ENCODE assay signal across 1 cellular context in the genomic region with DNA sequence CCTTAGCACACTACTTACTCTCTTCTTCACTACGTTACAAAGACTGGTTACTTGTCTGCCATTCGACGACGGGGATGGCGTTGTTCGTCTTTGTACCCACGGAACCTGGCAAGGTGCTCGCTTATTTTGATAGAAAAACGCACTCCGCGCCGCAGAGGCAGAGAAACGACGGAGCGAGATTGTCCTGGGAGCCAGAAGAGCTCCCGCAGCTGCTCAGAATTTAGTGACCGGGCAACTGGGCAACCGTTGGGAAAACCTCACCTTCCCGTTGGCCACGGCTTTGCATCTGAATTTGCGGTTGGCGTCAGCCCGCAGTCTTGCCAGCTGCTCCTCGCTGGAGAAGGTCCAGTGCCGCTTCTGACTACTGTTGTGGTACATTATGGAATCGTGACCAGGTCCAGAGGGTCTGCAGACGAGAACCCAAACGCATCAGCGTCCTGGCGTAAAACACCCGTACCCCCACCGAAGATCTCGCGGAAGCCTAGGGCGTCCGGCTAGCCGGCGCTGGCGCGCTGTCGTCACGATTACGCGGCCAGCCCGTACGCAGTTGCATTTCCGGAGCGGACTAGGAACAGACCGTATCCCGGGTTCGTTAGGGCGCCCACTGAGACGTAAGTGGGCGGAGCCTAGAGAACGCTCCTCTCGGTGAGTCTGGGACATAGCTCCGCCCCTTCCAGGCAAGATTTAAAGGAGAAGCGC.
A peak's percentile ranks its signal among the peaks of the same experiment; 100 is the strongest.
TF ChIP-seq lines count a peak whose summit lies in the region.

A gene (minus strand): TSS at position 514 of the 699 bp plus-strand sequence. CDS start 136 bp downstream, at position 378.

TF ChIP-seq in H1, 55 proteins besides CTCF, POLR2A, EP300 and RAD21:
- peak; percentile 44 for TF ChIP-seq TAF7 (optimal IDR thresholded peaks at IDR 0.05; ENCODE audit: borderline replicate concordance, low read depth, low read length)
- peak; percentile 79 for TF ChIP-seq TAF1 (IDR thresholded peaks at IDR 0.05; ENCODE audit: low read depth, low read length)
- peak; percentile 85 for TF ChIP-seq PHF8 (conservative IDR thresholded peaks at IDR 0.05; ENCODE audit: low read depth, low read length)
- peak; percentile 15 to 56; a peak in 2 of 4 replicates for TF ChIP-seq SIN3A (conservative IDR thresholded peaks at IDR 0.05 in 1 of 2, IDR thresholded peaks at IDR 0.05 in 1 of 2; ENCODE audit: low read depth in 1 of 2, low read length in 2 of 2)
- no peak for TF ChIP-seq KDM5A (IDR thresholded peaks at IDR 0.05; ENCODE audit: low read length)
- TF ChIP-seq, protein P1, sequence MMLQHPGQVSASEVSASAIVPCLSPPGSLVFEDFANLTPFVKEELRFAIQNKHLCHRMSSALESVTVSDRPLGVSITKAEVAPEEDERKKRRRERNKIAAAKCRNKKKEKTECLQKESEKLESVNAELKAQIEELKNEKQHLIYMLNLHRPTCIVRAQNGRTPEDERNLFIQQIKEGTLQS (IDR thresholded peaks at IDR 0.05; ENCODE audit: insufficient read depth, low read depth, low read length): peak; percentile 78; the same call in 1 of the 2 replicates
- TF ChIP-seq CHD2 (IDR thresholded peaks at IDR 0.05; ENCODE audit: low read length): peak; percentile 93
- no peak for TF ChIP-seq POU5F1 (IDR thresholded peaks at IDR 0.05; ENCODE audit: low read depth, low read length)
- TF ChIP-seq POLR2AphosphoS5 (IDR thresholded peaks at IDR 0.05; ENCODE audit: low read depth, low read length): peak; percentile 89
- TF ChIP-seq RBBP5 (IDR thresholded peaks at IDR 0.05; ENCODE audit: borderline replicate concordance, low read depth, low read length): peak; percentile 88
- TF ChIP-seq SIRT6 (IDR thresholded peaks at IDR 0.05; ENCODE audit: low read length): no peak
- peak; percentile 73 for TF ChIP-seq BRCA1 (IDR thresholded peaks at IDR 0.05; ENCODE audit: low read depth, low read length)
- peak; percentile 98 for TF ChIP-seq ASH2L (IDR thresholded peaks at IDR 0.05; ENCODE audit: low read length)
- 0 out of 2 replicates have a peak, but pooled peaks have one; percentile 37 for TF ChIP-seq SP4 (IDR thresholded peaks at IDR 0.05; ENCODE audit: low read length)
- peak; percentile 99 for TF ChIP-seq CREB1 (IDR thresholded peaks at IDR 0.05)
- no peak for TF ChIP-seq ZNF274 (IDR thresholded peaks at IDR 0.05; ENCODE audit: borderline replicate concordance, extremely low read depth, low read length)
- TF ChIP-seq EZH2 (IDR thresholded peaks at IDR 0.05; ENCODE audit: low read depth, low read length, severe bottlenecking): no peak
- peak; percentile 54 for TF ChIP-seq SRF (IDR thresholded peaks at IDR 0.05; ENCODE audit: low read depth, low read length)
- 0 out of 4 replicates have a peak, but pooled peaks of 1 of the 2 experiments have one; percentile 67 for TF ChIP-seq HDAC2 (IDR thresholded peaks at IDR 0.05; ENCODE audit: borderline replicate concordance in 1 of 2, low read depth in 2 of 2, low read length in 2 of 2)
- TF ChIP-seq TBP (IDR thresholded peaks at IDR 0.05; ENCODE audit: low read depth, low read length): peak; percentile 78; the same call in 1 of the 2 replicates
- TF ChIP-seq SP1 (IDR thresholded peaks at IDR 0.05; ENCODE audit: low read depth, low read length): peak; percentile 74
- peak; percentile 95 for TF ChIP-seq KDM4A (IDR thresholded peaks at IDR 0.05; ENCODE audit: low read depth, low read length, severe bottlenecking)
- TF ChIP-seq, protein P2, sequence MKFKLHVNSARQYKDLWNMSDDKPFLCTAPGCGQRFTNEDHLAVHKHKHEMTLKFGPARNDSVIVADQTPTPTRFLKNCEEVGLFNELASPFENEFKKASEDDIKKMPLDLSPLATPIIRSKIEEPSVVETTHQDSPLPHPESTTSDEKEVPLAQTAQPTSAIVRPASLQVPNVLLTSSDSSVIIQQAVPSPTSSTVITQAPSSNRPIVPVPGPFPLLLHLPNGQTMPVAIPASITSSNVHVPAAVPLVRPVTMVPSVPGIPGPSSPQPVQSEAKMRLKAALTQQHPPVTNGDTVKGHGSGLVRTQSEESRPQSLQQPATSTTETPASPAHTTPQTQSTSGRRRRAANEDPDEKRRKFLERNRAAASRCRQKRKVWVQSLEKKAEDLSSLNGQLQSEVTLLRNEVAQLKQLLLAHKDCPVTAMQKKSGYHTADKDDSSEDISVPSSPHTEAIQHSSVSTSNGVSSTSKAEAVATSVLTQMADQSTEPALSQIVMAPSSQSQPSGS (IDR thresholded peaks at IDR 0.05; ENCODE audit: low read length): peak; percentile 70
